15 cellular contexts compared by ENCODE assay signal in the genomic region with DNA sequence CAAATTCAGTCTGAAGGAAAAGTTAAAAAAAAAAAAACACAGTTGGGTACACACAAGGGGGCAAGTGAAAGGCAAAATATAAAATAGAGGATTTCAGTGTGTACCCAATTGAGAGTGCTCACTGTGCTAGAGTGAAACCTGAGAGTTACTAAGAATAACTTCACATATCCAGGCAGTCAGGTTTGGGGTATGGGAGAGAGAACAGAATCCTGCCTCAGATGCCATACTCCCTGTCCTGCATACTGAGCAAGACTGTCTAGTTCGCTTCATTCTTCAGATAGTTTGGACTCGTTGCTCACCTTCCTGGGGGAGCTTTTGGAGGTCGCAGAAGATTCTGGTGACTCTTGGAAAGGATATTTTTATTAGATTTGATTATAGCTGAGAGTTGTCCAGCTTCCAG.
"Had no signal": no experiment of that assay in that cellular context is flagged by ENCODE, and none has a peak within 500 bp of the region (broad histone marks: within the 10 kb centered on the region; RNA-seq: fewer than 3 reads in every experiment).

No MANE protein-coding gene starts in this region.

- H3K9me3 ChIP-seq: mucosa of descending colon, neutrophil had no signal

- ATAC-seq: activated CD8-positive, alpha-beta T cell treated with anti-CD3 and anti-CD28 coated beads for 36 hours; activated T-cell treated with anti-CD3 and anti-CD28 coated beads, Interleukin-2, amount 50 U/mL, for 4 hours; effector memory CD8-positive, alpha-beta T cell; foreskin keratinocyte; mucosa of descending colon; naive thymus-derived CD8-positive, alpha-beta T cell; stimulated activated naive CD8-positive, alpha-beta T cell treated with anti-CD3 and anti-CD28 coated beads, Interleukin-15, amount 100 ng/mL, for 72 hours had no signal

- H3K9me3 Mint-ChIP-seq: activated CD8-positive, alpha-beta T cell treated with anti-CD3 and anti-CD28 coated beads for 36 hours; activated T-cell treated with anti-CD3 and anti-CD28 coated beads, Interleukin-2, amount 50 U/mL, for 4 hours; brain; effector memory CD8-positive, alpha-beta T cell; naive thymus-derived CD8-positive, alpha-beta T cell; stimulated activated naive CD8-positive, alpha-beta T cell treated with anti-CD3 and anti-CD28 coated beads, Interleukin-15, amount 100 ng/mL, for 72 hours had no signal

- H3K4me3 Mint-ChIP-seq: activated CD8-positive, alpha-beta T cell treated with anti-CD3 and anti-CD28 coated beads for 36 hours; activated naive CD8-positive, alpha-beta T cell; activated T-cell treated with anti-CD3 and anti-CD28 coated beads, Interleukin-2, amount 50 U/mL, for 4 hours; brain; effector memory CD8-positive, alpha-beta T cell; naive thymus-derived CD8-positive, alpha-beta T cell; stimulated activated naive CD8-positive, alpha-beta T cell treated with anti-CD3 and anti-CD28 coated beads, Interleukin-15, amount 100 ng/mL, for 72 hours had no signal

- H3K27me3 ChIP-seq: foreskin keratinocyte, neutrophil had no signal

- DNase-seq: activated CD4-positive, alpha-beta T cell treated with anti-CD3 and anti-CD28 coated beads for 4 hours; activated CD8-positive, alpha-beta T cell treated with anti-CD3 and anti-CD28 coated beads for 36 hours; activated gamma-delta T cell; activated T-cell treated with anti-CD3 and anti-CD28 coated beads, Interleukin-2, amount 50 U/mL, for 4 hours; amygdala; effector memory CD8-positive, alpha-beta T cell; foreskin keratinocyte; mucosa of descending colon; naive thymus-derived CD8-positive, alpha-beta T cell; posterior cingulate gyrus; stimulated activated naive CD8-positive, alpha-beta T cell treated with anti-CD3 and anti-CD28 coated beads, Interleukin-15, amount 100 ng/mL, for 72 hours had no signal

- H3K4me1 Mint-ChIP-seq: brain; stimulated activated naive CD8-positive, alpha-beta T cell treated with anti-CD3 and anti-CD28 coated beads, Interleukin-15, amount 100 ng/mL, for 72 hours had no signal

- H3K27ac ChIP-seq: foreskin keratinocyte, neutrophil, SK-N-MC had no signal

- H3K27ac Mint-ChIP-seq: activated CD8-positive, alpha-beta T cell treated with anti-CD3 and anti-CD28 coated beads for 36 hours; activated naive CD8-positive, alpha-beta T cell had no signal

- H3K4me3 ChIP-seq: mucosa of descending colon, SK-N-MC had no signal
